Comparison of ENCODE assay signal across 1 cellular context in the genomic region with DNA sequence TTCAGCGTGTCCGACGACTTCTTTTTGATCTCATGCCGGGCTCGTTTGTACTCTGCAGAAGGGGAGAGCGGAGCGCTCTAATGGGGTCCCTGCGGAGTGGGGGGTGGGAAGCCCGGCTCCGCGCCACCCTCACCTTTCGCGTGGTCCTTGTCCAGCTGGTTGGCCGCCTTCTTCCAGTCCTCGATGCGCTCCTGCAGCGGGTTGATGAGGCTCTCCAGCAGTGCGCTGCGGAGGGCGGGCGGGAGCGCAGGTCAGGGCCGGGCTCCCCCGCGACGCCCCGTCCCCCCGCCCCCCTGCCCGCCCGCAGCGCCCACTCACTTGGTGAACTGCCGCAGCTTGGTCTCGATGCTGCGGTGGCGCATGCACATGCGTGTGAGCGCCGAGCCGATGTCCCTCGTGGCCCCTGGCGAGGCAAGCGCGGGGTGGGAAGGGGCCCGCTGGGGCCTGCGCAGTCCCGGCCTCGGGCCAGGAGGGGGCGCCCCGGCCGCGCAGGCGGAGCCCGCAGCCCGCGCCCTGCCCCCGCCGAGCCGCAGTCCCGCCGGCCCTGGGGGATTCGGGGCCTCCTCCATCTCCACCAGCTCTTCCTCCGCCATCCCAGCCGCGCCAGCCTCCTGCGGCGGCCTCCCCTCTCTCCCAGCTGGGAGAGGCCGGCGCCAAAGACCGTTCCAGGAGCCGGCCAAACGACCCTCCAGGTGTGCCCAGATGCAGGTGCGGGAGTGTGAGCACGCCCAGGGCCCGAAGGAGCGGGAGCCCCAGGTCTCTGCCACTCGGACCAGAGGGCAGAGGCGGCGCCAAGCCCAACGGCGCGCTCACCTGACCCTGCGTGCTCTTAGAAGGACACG.
TF ChIP-seq lines count a peak whose summit lies in the region.

No MANE protein-coding gene starts in this region.

TF ChIP-seq in K562, 482 proteins besides CTCF, POLR2A, EP300 and RAD21:
- TF ChIP-seq SMC3 (conservative IDR thresholded peaks at IDR 0.05; ENCODE audit: insufficient read depth, low read depth, low read length) (peak; percentile 42; the same call in 1 of the 2 replicates), POLR2G (IDR thresholded peaks at IDR 0.05; ENCODE audit: low read depth, low read length) (0 out of 2 replicates have a peak, but pooled peaks have one; percentile 6), FIP1L1 (IDR thresholded peaks at IDR 0.05; ENCODE audit: low read depth, low read length, poor library complexity, severe bottlenecking) (peak; percentile 20), RB1 (IDR thresholded peaks at IDR 0.05; ENCODE audit: low read depth) (peak; percentile 49; the same call in 1 of the 2 replicates), MCM3 (IDR thresholded peaks at IDR 0.05) (no peak), ZNF551 (CRISPR knock-in tag; IDR thresholded peaks at IDR 0.05) (no peak), KLF13 (tag; IDR thresholded peaks at IDR 0.05; ENCODE audit: borderline replicate concordance, low read depth) (no peak), RFX1 (IDR thresholded peaks at IDR 0.05) (no peak), FOXJ3 (CRISPR knock-in tag; IDR thresholded peaks at IDR 0.05) (no peak), ZNF79 (CRISPR knock-in tag; IDR thresholded peaks at IDR 0.05; ENCODE audit: low read depth) (no peak), FOXM1 (IDR thresholded peaks at IDR 0.05; ENCODE audit: low read depth) (no peak), FOXM1 (CRISPR knock-in tag; IDR thresholded peaks at IDR 0.05; ENCODE audit: low read depth) (no peak), HCFC1 (IDR thresholded peaks at IDR 0.05; ENCODE audit: low read depth, low read length) (no peak), SIX5 (IDR thresholded peaks at IDR 0.05; ENCODE audit: borderline replicate concordance in 1 of 2, insufficient read depth in 1 of 2, low read depth in 1 of 2, low read length in 2 of 2) (no peak), RBM39 (optimal IDR thresholded peaks at IDR 0.05; ENCODE audit: low read depth, low read length) (no peak)
- TF ChIP-seq, protein P1, sequence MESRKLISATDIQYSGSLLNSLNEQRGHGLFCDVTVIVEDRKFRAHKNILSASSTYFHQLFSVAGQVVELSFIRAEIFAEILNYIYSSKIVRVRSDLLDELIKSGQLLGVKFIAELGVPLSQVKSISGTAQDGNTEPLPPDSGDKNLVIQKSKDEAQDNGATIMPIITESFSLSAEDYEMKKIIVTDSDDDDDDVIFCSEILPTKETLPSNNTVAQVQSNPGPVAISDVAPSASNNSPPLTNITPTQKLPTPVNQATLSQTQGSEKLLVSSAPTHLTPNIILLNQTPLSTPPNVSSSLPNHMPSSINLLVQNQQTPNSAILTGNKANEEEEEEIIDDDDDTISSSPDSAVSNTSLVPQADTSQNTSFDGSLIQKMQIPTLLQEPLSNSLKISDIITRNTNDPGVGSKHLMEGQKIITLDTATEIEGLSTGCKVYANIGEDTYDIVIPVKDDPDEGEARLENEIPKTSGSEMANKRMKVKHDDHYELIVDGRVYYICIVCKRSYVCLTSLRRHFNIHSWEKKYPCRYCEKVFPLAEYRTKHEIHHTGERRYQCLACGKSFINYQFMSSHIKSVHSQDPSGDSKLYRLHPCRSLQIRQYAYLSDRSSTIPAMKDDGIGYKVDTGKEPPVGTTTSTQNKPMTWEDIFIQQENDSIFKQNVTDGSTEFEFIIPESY (CRISPR knock-in tag; IDR thresholded peaks at IDR 0.05): peak; percentile 96
- TF ChIP-seq, protein P2, sequence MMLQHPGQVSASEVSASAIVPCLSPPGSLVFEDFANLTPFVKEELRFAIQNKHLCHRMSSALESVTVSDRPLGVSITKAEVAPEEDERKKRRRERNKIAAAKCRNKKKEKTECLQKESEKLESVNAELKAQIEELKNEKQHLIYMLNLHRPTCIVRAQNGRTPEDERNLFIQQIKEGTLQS (IDR thresholded peaks at IDR 0.05): 0 out of 2 replicates have a peak, but pooled peaks have one; percentile 11
- TF ChIP-seq, protein P2 (CRISPR knock-in tag; conservative IDR thresholded peaks at IDR 0.05): no peak
- TF ChIP-seq, protein P3, sequence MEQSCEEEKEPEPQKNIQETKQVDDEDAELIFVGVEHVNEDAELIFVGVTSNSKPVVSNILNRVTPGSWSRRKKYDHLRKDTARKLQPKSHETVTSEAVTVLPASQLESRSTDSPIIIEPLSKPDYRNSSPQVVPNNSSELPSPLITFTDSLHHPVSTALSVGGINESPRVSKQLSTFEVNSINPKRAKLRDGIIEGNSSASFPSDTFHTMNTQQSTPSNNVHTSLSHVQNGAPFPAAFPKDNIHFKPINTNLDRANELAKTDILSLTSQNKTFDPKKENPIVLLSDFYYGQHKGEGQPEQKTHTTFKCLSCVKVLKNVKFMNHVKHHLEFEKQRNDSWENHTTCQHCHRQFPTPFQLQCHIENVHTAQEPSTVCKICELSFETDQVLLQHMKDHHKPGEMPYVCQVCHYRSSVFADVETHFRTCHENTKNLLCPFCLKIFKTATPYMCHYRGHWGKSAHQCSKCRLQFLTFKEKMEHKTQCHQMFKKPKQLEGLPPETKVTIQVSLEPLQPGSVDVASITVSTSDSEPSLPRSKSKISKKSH (CRISPR knock-in tag; IDR thresholded peaks at IDR 0.05): no peak
- TF ChIP-seq, protein P4, sequence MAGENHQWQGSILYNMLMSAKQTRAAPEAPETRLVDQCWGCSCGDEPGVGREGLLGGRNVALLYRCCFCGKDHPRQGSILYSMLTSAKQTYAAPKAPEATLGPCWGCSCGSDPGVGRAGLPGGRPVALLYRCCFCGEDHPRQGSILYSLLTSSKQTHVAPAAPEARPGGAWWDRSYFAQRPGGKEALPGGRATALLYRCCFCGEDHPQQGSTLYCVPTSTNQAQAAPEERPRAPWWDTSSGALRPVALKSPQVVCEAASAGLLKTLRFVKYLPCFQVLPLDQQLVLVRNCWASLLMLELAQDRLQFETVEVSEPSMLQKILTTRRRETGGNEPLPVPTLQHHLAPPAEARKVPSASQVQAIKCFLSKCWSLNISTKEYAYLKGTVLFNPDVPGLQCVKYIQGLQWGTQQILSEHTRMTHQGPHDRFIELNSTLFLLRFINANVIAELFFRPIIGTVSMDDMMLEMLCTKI (IDR thresholded peaks at IDR 0.05; ENCODE audit: partially characterized antibody): no peak
- TF ChIP-seq, protein P5, sequence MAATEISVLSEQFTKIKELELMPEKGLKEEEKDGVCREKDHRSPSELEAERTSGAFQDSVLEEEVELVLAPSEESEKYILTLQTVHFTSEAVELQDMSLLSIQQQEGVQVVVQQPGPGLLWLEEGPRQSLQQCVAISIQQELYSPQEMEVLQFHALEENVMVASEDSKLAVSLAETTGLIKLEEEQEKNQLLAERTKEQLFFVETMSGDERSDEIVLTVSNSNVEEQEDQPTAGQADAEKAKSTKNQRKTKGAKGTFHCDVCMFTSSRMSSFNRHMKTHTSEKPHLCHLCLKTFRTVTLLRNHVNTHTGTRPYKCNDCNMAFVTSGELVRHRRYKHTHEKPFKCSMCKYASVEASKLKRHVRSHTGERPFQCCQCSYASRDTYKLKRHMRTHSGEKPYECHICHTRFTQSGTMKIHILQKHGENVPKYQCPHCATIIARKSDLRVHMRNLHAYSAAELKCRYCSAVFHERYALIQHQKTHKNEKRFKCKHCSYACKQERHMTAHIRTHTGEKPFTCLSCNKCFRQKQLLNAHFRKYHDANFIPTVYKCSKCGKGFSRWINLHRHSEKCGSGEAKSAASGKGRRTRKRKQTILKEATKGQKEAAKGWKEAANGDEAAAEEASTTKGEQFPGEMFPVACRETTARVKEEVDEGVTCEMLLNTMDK (IDR thresholded peaks at IDR 0.05; ENCODE audit: borderline replicate concordance, insufficient read depth, low read depth, low read length, poor library complexity, severe bottlenecking): peak; percentile 47
- TF ChIP-seq, protein P6, sequence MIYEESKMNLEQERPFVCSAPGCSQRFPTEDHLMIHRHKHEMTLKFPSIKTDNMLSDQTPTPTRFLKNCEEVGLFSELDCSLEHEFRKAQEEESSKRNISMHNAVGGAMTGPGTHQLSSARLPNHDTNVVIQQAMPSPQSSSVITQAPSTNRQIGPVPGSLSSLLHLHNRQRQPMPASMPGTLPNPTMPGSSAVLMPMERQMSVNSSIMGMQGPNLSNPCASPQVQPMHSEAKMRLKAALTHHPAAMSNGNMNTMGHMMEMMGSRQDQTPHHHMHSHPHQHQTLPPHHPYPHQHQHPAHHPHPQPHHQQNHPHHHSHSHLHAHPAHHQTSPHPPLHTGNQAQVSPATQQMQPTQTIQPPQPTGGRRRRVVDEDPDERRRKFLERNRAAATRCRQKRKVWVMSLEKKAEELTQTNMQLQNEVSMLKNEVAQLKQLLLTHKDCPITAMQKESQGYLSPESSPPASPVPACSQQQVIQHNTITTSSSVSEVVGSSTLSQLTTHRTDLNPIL (CRISPR knock-in tag; IDR thresholded peaks at IDR 0.05): no peak
- TF ChIP-seq, protein P7, sequence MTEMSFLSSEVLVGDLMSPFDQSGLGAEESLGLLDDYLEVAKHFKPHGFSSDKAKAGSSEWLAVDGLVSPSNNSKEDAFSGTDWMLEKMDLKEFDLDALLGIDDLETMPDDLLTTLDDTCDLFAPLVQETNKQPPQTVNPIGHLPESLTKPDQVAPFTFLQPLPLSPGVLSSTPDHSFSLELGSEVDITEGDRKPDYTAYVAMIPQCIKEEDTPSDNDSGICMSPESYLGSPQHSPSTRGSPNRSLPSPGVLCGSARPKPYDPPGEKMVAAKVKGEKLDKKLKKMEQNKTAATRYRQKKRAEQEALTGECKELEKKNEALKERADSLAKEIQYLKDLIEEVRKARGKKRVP (CRISPR knock-in tag; IDR thresholded peaks at IDR 0.05): no peak
